In genomic region chrX:106611682-106612402, GRCh38 we compare ENCODE assay signal across 8 cellular contexts. TPM values are rescaled to one million over a fixed set of nuclear protein-coding genes. Genes with fewer than 3 reads are reported as not detected.
A peak's percentile ranks its signal among the peaks of the same experiment; 100 is the strongest.
DNase-seq lines count a peak whose midpoint lies in the region; ATAC-seq, FAIRE-seq and TF ChIP-seq lines count a peak whose summit lies in the region.

Gene RADX (plus strand): TSS chrX:106611978. CDS start chrX:106612081, 103 bp downstream.

- peak within 1 kb of the TSS; percentile 94 to 99 (median 96) for H3K27ac Mint-ChIP-seq in naive B cell

- no peak for TF ChIP-seq CTCF in BE2C (IDR thresholded peaks at IDR 0.05; ENCODE audit: low read depth, low read length)

- peaks cover 14 to 21% (median 17%) of the 10 kb centered on the region in 3 donors for H3K4me1 Mint-ChIP-seq in naive B cell

- DNase-seq in BE2C (peak; percentile 75), GM19239 (ENCODE audit: insufficient read length, low spot score) (peak; percentile 9), NT2/D1 (ENCODE audit: low read depth, low spot score) (peak; percentile 83), fibroblast of gingiva (ENCODE audit: low read depth) (peak; percentile 72), naive B cell (peak; percentile 85)
- DNase-seq in activated T-cell treated with anti-CD3 and anti-CD28 coated beads, Interleukin-2, amount 50 U/mL, for 48 hours, result peak; percentile 81 to 87
- DNase-seq in stimulated activated CD8-positive, alpha-beta memory T cell treated with anti-CD3 and anti-CD28 coated beads, Interleukin-7, amount 100 ng/mL, for 48 hours (ENCODE audit: extremely low read depth in 1 of 2, low read depth in 1 of 2), result peak; percentile 59 to 74

- H3K9ac ChIP-seq in NT2/D1 (ENCODE audit: insufficient read length, low read depth), result peak within 1 kb of the TSS; percentile 72

- no peaks in the 10 kb centered on the region for H3K4me1 ChIP-seq in BE2C
- H3K4me1 ChIP-seq in NT2/D1 (ENCODE audit: insufficient read depth, insufficient read length), result no peaks in the 10 kb centered on the region

- H3K27me3 Mint-ChIP-seq in naive B cell, result no peaks in the 10 kb centered on the region

- FAIRE-seq in GM19239 (lab: Jason Lieb, UNC), result peak; percentile 95

- 0 out of 2 replicates have a peak, but pooled peaks cover 2% of the 10 kb centered on the region for H3K27me3 ChIP-seq in BE2C
- peaks cover 5% of the 10 kb centered on the region for H3K27me3 ChIP-seq in NT2/D1 (ENCODE audit: insufficient read depth, insufficient read length)

- H3K4me3 ChIP-seq in BE2C (ENCODE audit: low read depth, low read length) (peak within 1 kb of the TSS; percentile 51), NT2/D1 (ENCODE audit: insufficient read length, low read depth) (peak within 1 kb of the TSS; percentile 79)

- peak within 1 kb of the TSS; percentile 86 to 98 (median 96) for H3K4me3 Mint-ChIP-seq in naive B cell

- H3K9me3 ChIP-seq in BE2C (no peaks in the 10 kb centered on the region), NT2/D1 (ENCODE audit: insufficient read depth, low read length) (no peaks in the 10 kb centered on the region)

- ATAC-seq in HG03378 (IDR thresholded peaks at IDR 0.05; ENCODE audit: unreplicated experiment), result peak; percentile 89
- peak; percentile 91 for ATAC-seq in naive B cell (ENCODE audit: low read depth in 2 of 2)

- H3K36me3 Mint-ChIP-seq in naive B cell, result no peaks in the 10 kb centered on the region

- peaks cover 0 to 3% (median 0%) of the 10 kb centered on the region in 7 donors for H3K9me3 Mint-ChIP-seq in naive B cell

- H3K36me3 ChIP-seq in BE2C, result no peaks in the 10 kb centered on the region
- H3K36me3 ChIP-seq in NT2/D1 (ENCODE audit: insufficient read depth, insufficient read length, low read length), result no peaks in the 10 kb centered on the region

RNA-seq across cellular contexts. Expression of gene RADX, which starts in this region (rescaled TPM):
- 0.83 TPM for polyA plus RNA-seq in BE2C (2012; ENCODE audit: insufficient read depth, insufficient read length, low read depth)
- polyA plus RNA-seq in naive B cell (ENCODE audit: low read depth in 6 of 6), result 1 to 10 TPM; 2.6 to 6.5 (median 4.2) TPM

Comparison
In these comparisons a context has a peak if more than half of its experiments do, and no peak if none do; other contexts are left out.
1. Peak in every context shown above with its lines: DNase-seq, ATAC-seq and H3K4me3 ChIP-seq.
2. DNase-seq: peak in every context shown above with its lines; median percentile 85 in naive B cell; 84 in activated T-cell treated with anti-CD3 and anti-CD28 coated beads, Interleukin-2, amount 50 U/mL, for 48 hours; 83 in NT2/D1; 75 in BE2C; 72 in fibroblast of gingiva; 66 in stimulated activated CD8-positive, alpha-beta memory T cell treated with anti-CD3 and anti-CD28 coated beads, Interleukin-7, amount 100 ng/mL, for 48 hours; 9 in GM19239.